ENCODE assay signal across 8 cellular contexts in genomic region chr3:39384665-39385000, GRCh38. TPM values are rescaled to one million over a fixed set of nuclear protein-coding genes. Genes with fewer than 3 reads are reported as not detected.
DNase-seq lines count a peak whose midpoint lies in the region; ATAC-seq and TF ChIP-seq lines count a peak whose summit lies in the region.

No MANE protein-coding gene starts in this region.

- H2BK5ac ChIP-seq in mesendoderm (ENCODE audit: low read length) = no peak overlapping the region

- H3K9ac ChIP-seq in mesendoderm (ENCODE audit: low read length) = peak overlapping the region; percentile 78

- TF ChIP-seq POLR2A in body of pancreas (IDR thresholded peaks at IDR 0.05) = no peak

- peaks cover 28% of the 10 kb centered on the region for H3K79me1 ChIP-seq in mesendoderm (ENCODE audit: low read length)

- H3K4me1 ChIP-seq in cardiac muscle cell (ENCODE audit: low read depth) (peaks cover 22% of the 10 kb centered on the region), body of pancreas (peaks cover 68% of the 10 kb centered on the region), mesendoderm (ENCODE audit: control insufficient read depth, low read depth, low read length) (peaks cover 4% of the 10 kb centered on the region), upper lobe of right lung (peaks cover 13% of the 10 kb centered on the region)

- peak overlapping the region; percentile 75 for H3K4me2 ChIP-seq in mesendoderm (ENCODE audit: low read length)

- H2AK5ac ChIP-seq in mesendoderm (ENCODE audit: low read length) = no peak overlapping the region

- H3K9me3 ChIP-seq in cardiac muscle cell (ENCODE audit: low read depth) = no peaks in the 10 kb centered on the region
- H3K9me3 ChIP-seq in body of pancreas = no peaks in the 10 kb centered on the region
- H3K9me3 ChIP-seq in upper lobe of right lung = no peaks in the 10 kb centered on the region

- H3K4me3 ChIP-seq in cardiac muscle cell (peak overlapping the region; percentile 63), body of pancreas (no peak overlapping the region), mesendoderm (ENCODE audit: low read length) (peak overlapping the region; percentile 67), upper lobe of right lung (peak overlapping the region; percentile 75)

- no peak overlapping the region for H4K5ac ChIP-seq in mesendoderm (ENCODE audit: low read length)

- H3K23ac ChIP-seq in mesendoderm (ENCODE audit: low read length) = no peak overlapping the region

- no peak for DNase-seq in cardiac muscle cell (ENCODE audit: low read depth in 1 of 2, low spot score in 1 of 2)
- no peak for DNase-seq in Right ventricle myocardium inferior (ENCODE audit: missing footprints)
- no peak for DNase-seq in body of pancreas
- no peak for DNase-seq in mesendoderm
- DNase-seq in upper lobe of right lung = no peak
- no peak for DNase-seq in glomerular visceral epithelial cell (ENCODE audit: extremely low spot score)
- no peak for DNase-seq in activated effector memory CD4-positive, alpha-beta T cell treated with Interleukin-2 at 50 U/mL for 16 hours

- H2BK120ac ChIP-seq in mesendoderm (ENCODE audit: low read depth, low read length) = no peak overlapping the region

- H3K4ac ChIP-seq in mesendoderm (ENCODE audit: low read depth, low read length) = no peak overlapping the region

- H3K27ac ChIP-seq in cardiac muscle cell = no peak overlapping the region
- H3K27ac ChIP-seq in body of pancreas = peak overlapping the region in 3 of 4 donors; percentile 95 to 98 (median 97)
- H3K27ac ChIP-seq in mesendoderm (ENCODE audit: low read depth, low read length) = no peak overlapping the region
- H3K27ac ChIP-seq in upper lobe of right lung = peak overlapping the region; percentile 95

- 28 to 39% methylated on average over 14 of the region's 14 CpGs for WGBS in body of pancreas, 2 donors
- WGBS in mesendoderm (ENCODE audit: extremely low coverage, insufficient coverage, low lambda C conversion rate) = no CpG with 5 or more reads among the region's 14 CpGs

- ATAC-seq in Right ventricle myocardium inferior (no peak), body of pancreas (no peak), upper lobe of right lung (no peak), HG02571 (IDR thresholded peaks at IDR 0.05; ENCODE audit: unreplicated experiment) (no peak)

- no peak for TF ChIP-seq CTCF in cardiac muscle cell (IDR thresholded peaks at IDR 0.05; ENCODE audit: low read depth, low read length)
- TF ChIP-seq CTCF in body of pancreas (IDR thresholded peaks at IDR 0.05) = no peak
- TF ChIP-seq CTCF in upper lobe of right lung (IDR thresholded peaks at IDR 0.05) = no peak

- intact Hi-C loops in Right ventricle myocardium inferior (cut with DNase I) (loop anchor here (1.0 to 5.0 kb wide), 2 partner anchors 22 to 192 kb away; partner anchors contain the start of genes RPSA and XIRP1), body of pancreas (cut with DNase I) (no loop called here), upper lobe of right lung (cut with DNase I) (no loop called here)

- H3K36me3 ChIP-seq in cardiac muscle cell = no peaks in the 10 kb centered on the region
- H3K36me3 ChIP-seq in body of pancreas (replicated peaks in 1 of 2; ENCODE audit: insufficient read depth in 1 of 2, low read depth in 2 of 2) = no peaks in the 10 kb centered on the region
- no peaks in the 10 kb centered on the region for H3K36me3 ChIP-seq in mesendoderm (ENCODE audit: control insufficient read depth, insufficient read depth, low read length)
- peaks cover 7% of the 10 kb centered on the region for H3K36me3 ChIP-seq in upper lobe of right lung

- peak overlapping the region; percentile 78 for H3K56ac ChIP-seq in mesendoderm (ENCODE audit: low read length)

- no peak overlapping the region for H2BK15ac ChIP-seq in mesendoderm (replicated peaks; ENCODE audit: low read depth)

- H4K8ac ChIP-seq in mesendoderm (ENCODE audit: low read depth, low read length) = no peak overlapping the region

- H3K27me3 ChIP-seq in cardiac muscle cell (no peaks in the 10 kb centered on the region), body of pancreas (no peaks in the 10 kb centered on the region), mesendoderm (ENCODE audit: insufficient read depth, low read length, poor library complexity) (no peaks in the 10 kb centered on the region), upper lobe of right lung (no peaks in the 10 kb centered on the region)

- H3K79me2 ChIP-seq in mesendoderm (ENCODE audit: control insufficient read depth, insufficient read depth, low read length) = peaks cover 51% of the 10 kb centered on the region

- H3K18ac ChIP-seq in mesendoderm (ENCODE audit: low read length) = no peak overlapping the region

RNA-seq across cellular contexts. Expression of gene SLC25A38, which starts 1.5 kb away (rescaled TPM):
- total RNA-seq in cardiac muscle cell (29.6 and 31.0 TPM in 2 replicates), Right ventricle myocardium inferior (14.7 TPM), body of pancreas (10 to 100 TPM; 17.5 to 28.8 TPM), upper lobe of right lung (27.9 TPM)
- polyA plus RNA-seq in cardiac muscle cell = 21.3 and 29.1 TPM in 2 replicates
- polyA plus RNA-seq in mesendoderm (2013, experiment 1 of 2) = 31.4 TPM
- polyA plus RNA-seq in mesendoderm (2013, experiment 2 of 2) = 31.1 TPM

RNA-seq across cellular contexts. Expression of gene RPSA, which starts 21.9 kb away (rescaled TPM):
- 1,073 and 1,090 TPM in 2 replicates for total RNA-seq in cardiac muscle cell
- polyA plus RNA-seq in cardiac muscle cell = 329 and 344 TPM in 2 replicates
- total RNA-seq in Right ventricle myocardium inferior = 472 TPM
- total RNA-seq in body of pancreas = 100 to 1,000 TPM; 555 to 696 TPM
- polyA plus RNA-seq in mesendoderm (2013, experiment 1 of 2) = 2,947 TPM
- polyA plus RNA-seq in mesendoderm (2013, experiment 2 of 2) = 2,912 TPM
- 732 TPM for total RNA-seq in upper lobe of right lung

RNA-seq across cellular contexts. Expression of gene CCR8, which starts 55.1 kb away (rescaled TPM):
- total RNA-seq in cardiac muscle cell (not detected in 2 replicates), Right ventricle myocardium inferior (not detected), body of pancreas (not detected), upper lobe of right lung (not detected)
- not detected in 2 replicates for polyA plus RNA-seq in cardiac muscle cell
- polyA plus RNA-seq in mesendoderm (2013, experiment 1 of 2) = not detected
- polyA plus RNA-seq in mesendoderm (2013, experiment 2 of 2) = not detected

Comparison
In these comparisons a context has a peak if more than half of its experiments do, and no peak if none do; other contexts are left out.
1. H3K27ac ChIP-seq: peak in body of pancreas (3 of 4) and upper lobe of right lung (single experiment); none in cardiac muscle cell (single experiment) and mesendoderm (single experiment).
2. H3K4me3 ChIP-seq: peak in cardiac muscle cell (single experiment), mesendoderm (single experiment) and upper lobe of right lung (single experiment); none in body of pancreas (0 of 2).